In the genomic region with DNA sequence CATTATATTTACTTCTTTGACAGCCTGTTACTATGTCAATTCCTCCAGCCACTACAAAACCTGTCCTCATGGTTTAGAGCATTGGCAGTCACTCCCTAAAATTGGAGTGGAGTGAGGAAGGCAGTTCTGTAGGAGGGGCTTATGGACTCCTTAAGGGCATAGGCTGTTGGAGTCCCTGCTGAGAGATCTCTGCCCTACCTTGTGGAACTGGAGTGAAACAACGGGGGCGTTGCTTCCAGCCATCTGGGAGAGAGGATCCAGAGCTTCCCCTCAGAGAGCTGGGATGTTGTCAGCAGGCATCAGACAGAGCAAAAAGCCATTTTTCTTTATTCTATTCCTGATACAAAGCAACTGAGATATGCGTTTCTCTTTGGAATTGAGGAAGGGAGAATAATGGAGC, we compare ENCODE assay signal across 2 cellular contexts.
TF ChIP-seq lines count a peak whose summit lies in the region.

No MANE protein-coding gene starts in this region.

TF ChIP-seq in SK-N-SH treated with all-trans-retinoic acid at 6 μM for 48 hours, 23 proteins besides CTCF, POLR2A, EP300 and RAD21 (continued from another document):
- TF ChIP-seq PPARA (CRISPR knock-in tag; IDR thresholded peaks at IDR 0.05; ENCODE audit: borderline replicate concordance) (no peak), TCF4 (CRISPR knock-in tag; IDR thresholded peaks at IDR 0.05; ENCODE audit: borderline replicate concordance) (no peak), GLIS3 (CRISPR knock-in tag; IDR thresholded peaks at IDR 0.05) (no peak), ZFP3 (CRISPR knock-in tag; IDR thresholded peaks at IDR 0.05) (no peak), OSR1 (CRISPR knock-in tag; IDR thresholded peaks at IDR 0.05) (no peak), ZFP30 (CRISPR knock-in tag; IDR thresholded peaks at IDR 0.05) (no peak), ZNF565 (CRISPR knock-in tag; conservative IDR thresholded peaks at IDR 0.05; ENCODE audit: low read depth) (no peak), ESRRG (CRISPR knock-in tag; IDR thresholded peaks at IDR 0.05) (no peak)
- TF ChIP-seq, protein P1, sequence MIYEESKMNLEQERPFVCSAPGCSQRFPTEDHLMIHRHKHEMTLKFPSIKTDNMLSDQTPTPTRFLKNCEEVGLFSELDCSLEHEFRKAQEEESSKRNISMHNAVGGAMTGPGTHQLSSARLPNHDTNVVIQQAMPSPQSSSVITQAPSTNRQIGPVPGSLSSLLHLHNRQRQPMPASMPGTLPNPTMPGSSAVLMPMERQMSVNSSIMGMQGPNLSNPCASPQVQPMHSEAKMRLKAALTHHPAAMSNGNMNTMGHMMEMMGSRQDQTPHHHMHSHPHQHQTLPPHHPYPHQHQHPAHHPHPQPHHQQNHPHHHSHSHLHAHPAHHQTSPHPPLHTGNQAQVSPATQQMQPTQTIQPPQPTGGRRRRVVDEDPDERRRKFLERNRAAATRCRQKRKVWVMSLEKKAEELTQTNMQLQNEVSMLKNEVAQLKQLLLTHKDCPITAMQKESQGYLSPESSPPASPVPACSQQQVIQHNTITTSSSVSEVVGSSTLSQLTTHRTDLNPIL (CRISPR knock-in tag; IDR thresholded peaks at IDR 0.05; ENCODE audit: low read depth), result no peak
- TF ChIP-seq, protein P2, sequence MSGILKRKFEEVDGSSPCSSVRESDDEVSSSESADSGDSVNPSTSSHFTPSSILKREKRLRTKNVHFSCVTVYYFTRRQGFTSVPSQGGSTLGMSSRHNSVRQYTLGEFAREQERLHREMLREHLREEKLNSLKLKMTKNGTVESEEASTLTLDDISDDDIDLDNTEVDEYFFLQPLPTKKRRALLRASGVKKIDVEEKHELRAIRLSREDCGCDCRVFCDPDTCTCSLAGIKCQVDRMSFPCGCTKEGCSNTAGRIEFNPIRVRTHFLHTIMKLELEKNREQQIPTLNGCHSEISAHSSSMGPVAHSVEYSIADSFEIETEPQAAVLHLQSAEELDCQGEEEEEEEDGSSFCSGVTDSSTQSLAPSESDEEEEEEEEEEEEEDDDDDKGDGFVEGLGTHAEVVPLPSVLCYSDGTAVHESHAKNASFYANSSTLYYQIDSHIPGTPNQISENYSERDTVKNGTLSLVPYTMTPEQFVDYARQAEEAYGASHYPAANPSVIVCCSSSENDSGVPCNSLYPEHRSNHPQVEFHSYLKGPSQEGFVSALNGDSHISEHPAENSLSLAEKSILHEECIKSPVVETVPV (CRISPR knock-in tag; IDR thresholded peaks at IDR 0.05), result no peak

TF ChIP-seq in SK-N-SH, 30 proteins besides CTCF, POLR2A, EP300 and RAD21 (continued from another document):
- no peak for TF ChIP-seq RXRA (IDR thresholded peaks at IDR 0.05; ENCODE audit: borderline replicate concordance, low read depth)
- no peak for TF ChIP-seq TAF1 (IDR thresholded peaks at IDR 0.05; ENCODE audit: borderline replicate concordance, low read depth, low read length)
- TF ChIP-seq, protein P3, sequence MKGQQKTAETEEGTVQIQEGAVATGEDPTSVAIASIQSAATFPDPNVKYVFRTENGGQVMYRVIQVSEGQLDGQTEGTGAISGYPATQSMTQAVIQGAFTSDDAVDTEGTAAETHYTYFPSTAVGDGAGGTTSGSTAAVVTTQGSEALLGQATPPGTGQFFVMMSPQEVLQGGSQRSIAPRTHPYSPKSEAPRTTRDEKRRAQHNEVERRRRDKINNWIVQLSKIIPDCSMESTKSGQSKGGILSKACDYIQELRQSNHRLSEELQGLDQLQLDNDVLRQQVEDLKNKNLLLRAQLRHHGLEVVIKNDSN (IDR thresholded peaks at IDR 0.05; ENCODE audit: borderline replicate concordance, low read depth), result no peak
- TF ChIP-seq FOXM1 (IDR thresholded peaks at IDR 0.05; ENCODE audit: low read depth), result no peak
- TF ChIP-seq MXI1 (IDR thresholded peaks at IDR 0.05; ENCODE audit: low read depth, low read length), result no peak
- TF ChIP-seq GABPA (IDR thresholded peaks at IDR 0.05; ENCODE audit: low read depth), result no peak
- TF ChIP-seq, protein P4, sequence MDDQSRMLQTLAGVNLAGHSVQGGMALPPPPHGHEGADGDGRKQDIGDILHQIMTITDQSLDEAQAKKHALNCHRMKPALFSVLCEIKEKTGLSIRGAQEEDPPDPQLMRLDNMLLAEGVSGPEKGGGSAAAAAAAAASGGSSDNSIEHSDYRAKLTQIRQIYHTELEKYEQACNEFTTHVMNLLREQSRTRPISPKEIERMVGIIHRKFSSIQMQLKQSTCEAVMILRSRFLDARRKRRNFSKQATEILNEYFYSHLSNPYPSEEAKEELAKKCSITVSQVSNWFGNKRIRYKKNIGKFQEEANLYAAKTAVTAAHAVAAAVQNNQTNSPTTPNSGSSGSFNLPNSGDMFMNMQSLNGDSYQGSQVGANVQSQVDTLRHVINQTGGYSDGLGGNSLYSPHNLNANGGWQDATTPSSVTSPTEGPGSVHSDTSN (IDR thresholded peaks at IDR 0.05), result no peak
- no peak for TF ChIP-seq POLR2AphosphoS5 (IDR thresholded peaks at IDR 0.05; ENCODE audit: low read depth, low read length)
- TF ChIP-seq SMC3 (IDR thresholded peaks at IDR 0.05; ENCODE audit: low read depth, low read length), result no peak
- TF ChIP-seq JUND (IDR thresholded peaks at IDR 0.05), result no peak
- TF ChIP-seq GATA2 (CRISPR knock-in tag; IDR thresholded peaks at IDR 0.05), result no peak
- no peak for TF ChIP-seq SIN3A (IDR thresholded peaks at IDR 0.05; ENCODE audit: borderline replicate concordance, low read depth, low read length)
- no peak for TF ChIP-seq MEF2A (IDR thresholded peaks at IDR 0.05; ENCODE audit: borderline replicate concordance, low read depth)
- no peak for TF ChIP-seq RFX5 (IDR thresholded peaks at IDR 0.05; ENCODE audit: low read length)
- TF ChIP-seq, protein P5, sequence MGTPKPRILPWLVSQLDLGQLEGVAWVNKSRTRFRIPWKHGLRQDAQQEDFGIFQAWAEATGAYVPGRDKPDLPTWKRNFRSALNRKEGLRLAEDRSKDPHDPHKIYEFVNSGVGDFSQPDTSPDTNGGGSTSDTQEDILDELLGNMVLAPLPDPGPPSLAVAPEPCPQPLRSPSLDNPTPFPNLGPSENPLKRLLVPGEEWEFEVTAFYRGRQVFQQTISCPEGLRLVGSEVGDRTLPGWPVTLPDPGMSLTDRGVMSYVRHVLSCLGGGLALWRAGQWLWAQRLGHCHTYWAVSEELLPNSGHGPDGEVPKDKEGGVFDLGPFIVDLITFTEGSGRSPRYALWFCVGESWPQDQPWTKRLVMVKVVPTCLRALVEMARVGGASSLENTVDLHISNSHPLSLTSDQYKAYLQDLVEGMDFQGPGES (IDR thresholded peaks at IDR 0.05; ENCODE audit: low read depth, low read length), result no peak
- TF ChIP-seq CHD2 (IDR thresholded peaks at IDR 0.05; ENCODE audit: low read length, partially characterized antibody), result no peak
- TF ChIP-seq EZH2phosphoT487 (IDR thresholded peaks at IDR 0.05; ENCODE audit: borderline replicate concordance, low read depth), result no peak
